16 cellular contexts compared by ENCODE assay signal in genomic region chr12:104376650-104377506, GRCh38.
DNase-seq lines count a peak whose midpoint lies in the region; ATAC-seq, FAIRE-seq and TF ChIP-seq lines count a peak whose summit lies in the region.
"Had no signal": no experiment of that assay in that cellular context is flagged by ENCODE, and none has a peak within 500 bp of the region (broad histone marks: within the 10 kb centered on the region; RNA-seq: fewer than 3 reads in every experiment).

No MANE protein-coding gene starts in this region.

- H3K4me3 Mint-ChIP-seq in astrocyte (ENCODE audit: unreplicated experiment) (no peak overlapping the region), nephron progenitor cell (no peak overlapping the region)
- H3K4me3 Mint-ChIP-seq: activated T-cell treated with anti-CD3 and anti-CD28 coated beads, Interleukin-2, amount 50 U/mL, for 4 hours; dendritic cell treated with granulocyte-macrophage colony-stimulating factor and Interleukin-4, amounts not matched to agents 40 ng/mL and 50 ng/mL, for 4 days had no signal

- 85 to 90% (median 86%) methylated on average over 18 of the region's 18 CpGs for WGBS in small intestine, 3 donors

- peaks cover 7% of the 10 kb centered on the region for H3K27me3 Mint-ChIP-seq in astrocyte (ENCODE audit: low read depth, unreplicated experiment)
- H3K27me3 Mint-ChIP-seq in nephron progenitor cell (ENCODE audit: low read depth, poor library complexity) = peaks cover 11% of the 10 kb centered on the region

- H3K27ac Mint-ChIP-seq in astrocyte (ENCODE audit: unreplicated experiment) (no peak overlapping the region), nephron progenitor cell (peak overlapping the region; percentile 36)
- H3K27ac Mint-ChIP-seq: activated naive CD4-positive, alpha-beta T cell treated with anti-CD3 and anti-CD28 coated beads, Interleukin-2, amount 50 U/mL, for 72 hours; dendritic cell treated with granulocyte-macrophage colony-stimulating factor and Interleukin-4, amounts not matched to agents 40 ng/mL and 50 ng/mL, for 4 days had no signal

- H3K9me3 Mint-ChIP-seq in astrocyte (ENCODE audit: unreplicated experiment) = peaks cover 3% of the 10 kb centered on the region
- H3K9me3 Mint-ChIP-seq in nephron progenitor cell = peaks cover 4% of the 10 kb centered on the region
- H3K9me3 Mint-ChIP-seq: activated naive CD4-positive, alpha-beta T cell treated with anti-CD3 and anti-CD28 coated beads, Interleukin-2, amount 50 U/mL, for 72 hours; activated T-cell treated with anti-CD3 and anti-CD28 coated beads, Interleukin-2, amount 50 U/mL, for 4 hours; dendritic cell treated with granulocyte-macrophage colony-stimulating factor and Interleukin-4, amounts not matched to agents 40 ng/mL and 50 ng/mL, for 4 days had no signal

- H3K36me3 ChIP-seq in astrocyte (ENCODE audit: insufficient read depth, low read length) (no peaks in the 10 kb centered on the region), small intestine (ENCODE audit: control insufficient read depth in 2 of 2, insufficient read depth in 2 of 2, low read length in 2 of 2) (no peaks in the 10 kb centered on the region)

- H3K4me1 ChIP-seq in astrocyte (ENCODE audit: insufficient read depth, low read length) (peaks cover 15% of the 10 kb centered on the region), small intestine (ENCODE audit: control insufficient read depth in 2 of 2, insufficient read depth in 1 of 2, low read depth in 1 of 2, low read length in 1 of 2) (no peaks in the 10 kb centered on the region)

- H3K27ac ChIP-seq in astrocyte (ENCODE audit: low read depth, low read length) (no peak overlapping the region), small intestine (ENCODE audit: low read depth in 1 of 2, low read length in 1 of 2) (no peak overlapping the region)

- TF ChIP-seq CTCF in astrocyte (IDR thresholded peaks at IDR 0.05; ENCODE audit: insufficient read depth, low read depth, low read length) = no peak
- no peak for TF ChIP-seq CTCF in nephron progenitor cell (IDR thresholded peaks at IDR 0.05)

- ATAC-seq in GM18861 (IDR thresholded peaks at IDR 0.05; ENCODE audit: unreplicated experiment) = no peak
- no peak for ATAC-seq in HG03135 (IDR thresholded peaks at IDR 0.05; ENCODE audit: unreplicated experiment)
- ATAC-seq: activated naive CD4-positive, alpha-beta T cell treated with anti-CD3 and anti-CD28 coated beads, Interleukin-2, amount 50 U/mL, for 72 hours; activated T-cell treated with anti-CD3 and anti-CD28 coated beads, Interleukin-2, amount 50 U/mL, for 4 hours; left lobe of liver had no signal

- H3K36me3 Mint-ChIP-seq in astrocyte (ENCODE audit: low read depth, unreplicated experiment) (no peaks in the 10 kb centered on the region), nephron progenitor cell (ENCODE audit: low read depth) (no peaks in the 10 kb centered on the region)
- H3K36me3 Mint-ChIP-seq: activated naive CD4-positive, alpha-beta T cell treated with anti-CD3 and anti-CD28 coated beads, Interleukin-2, amount 50 U/mL, for 72 hours had no signal

- H4K20me1 ChIP-seq in astrocyte (ENCODE audit: insufficient read depth, low read length) = no peaks in the 10 kb centered on the region

- no peaks in the 10 kb centered on the region for H3K9me3 ChIP-seq in astrocyte (ENCODE audit: insufficient read depth, low read depth, low read length)
- no peaks in the 10 kb centered on the region for H3K9me3 ChIP-seq in small intestine (ENCODE audit: control insufficient read depth, low read depth)

- no peak for FAIRE-seq in astrocyte (lab: Jason Lieb, UNC)
- FAIRE-seq in small intestine (lab: Jason Lieb, UNC) = no peak

- H3K79me2 ChIP-seq in astrocyte (ENCODE audit: insufficient read depth, low read length) = no peaks in the 10 kb centered on the region

- H3K4me3 ChIP-seq in astrocyte (ENCODE audit: insufficient read depth, low read depth, low read length) (no peak overlapping the region), small intestine (ENCODE audit: low read depth in 1 of 2, low read length in 2 of 2) (no peak overlapping the region)

- DNase-seq in AG20443 (ENCODE audit: low spot score) (peak; percentile 52), HCEC 1CT (peak; percentile 41), astrocyte (ENCODE audit: low read depth) (peak; percentile 28), nephron progenitor cell (no peak), small intestine (no peak), NK-92 (lab: John Stamatoyannopoulos, UW; ENCODE audit: unreplicated experiment) (no peak)
- DNase-seq: activated CD4-positive, alpha-beta T cell treated with anti-CD3 and anti-CD28 coated beads, Interleukin-2, amount 50 U/mL, for 4 hours; activated T-cell treated with anti-CD3 and anti-CD28 coated beads, Interleukin-2, amount 50 U/mL, for 4 hours; AML-193; NCI-H1417 treated with DMSO at 0.1 percent for 48 hours; stimulated activated CD4-positive, alpha-beta T cell treated with anti-CD3 and anti-CD28 coated beads, Interleukin-2, amount 100 ng/mL, for 48 hours had no signal

- H3K9ac ChIP-seq in astrocyte (ENCODE audit: low read length) = no peak overlapping the region

- peak overlapping the region; percentile 31 for H3K4me2 ChIP-seq in astrocyte (ENCODE audit: low read length)

- H2AFZ ChIP-seq in astrocyte (ENCODE audit: low read depth, low read length) = peak overlapping the region; percentile 20

- peaks cover 3% of the 10 kb centered on the region for H3K27me3 ChIP-seq in astrocyte (ENCODE audit: insufficient read depth, low read length)
- H3K27me3 ChIP-seq in small intestine (ENCODE audit: control insufficient read depth in 2 of 2, insufficient read depth in 2 of 2, low read length in 2 of 2) = no peaks in the 10 kb centered on the region

- H3K4me1 Mint-ChIP-seq in astrocyte (ENCODE audit: low read depth, unreplicated experiment) = peaks cover 19% of the 10 kb centered on the region
- H3K4me1 Mint-ChIP-seq in nephron progenitor cell = no peaks in the 10 kb centered on the region

Comparison
In these comparisons a context has a peak if more than half of its experiments do, and no peak if none do; other contexts are left out.
1. DNase-seq: peak in AG20443 (single experiment), HCEC 1CT (single experiment) and astrocyte (single experiment); none in nephron progenitor cell (single experiment), small intestine (single experiment) and NK-92 (single experiment).